In the genomic region with DNA sequence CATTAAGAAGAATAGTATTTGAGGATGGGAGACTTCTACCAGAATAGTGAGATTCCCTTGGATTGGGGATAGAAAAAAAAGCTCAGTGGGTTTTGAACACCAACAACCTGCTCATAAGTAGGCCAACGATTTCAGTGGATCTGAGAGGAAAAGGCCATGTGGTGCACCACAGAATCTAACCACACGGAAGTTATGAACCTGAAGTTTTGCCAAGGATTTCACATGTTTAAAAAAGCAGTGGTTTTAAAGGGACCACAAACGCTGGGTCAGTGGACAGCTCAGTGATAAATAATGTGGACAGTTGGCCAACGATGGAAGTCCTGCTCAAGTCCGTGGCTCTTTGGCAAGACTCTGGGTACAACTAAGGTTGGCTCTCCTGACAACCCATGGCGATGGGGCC, we compare ENCODE assay signal across 19 cellular contexts.
DNase-seq lines count a peak whose midpoint lies in the region; ATAC-seq and TF ChIP-seq lines count a peak whose summit lies in the region.
"Had no signal": no experiment of that assay in that cellular context is flagged by ENCODE, and none has a peak within 500 bp of the region (broad histone marks: within the 10 kb centered on the region; RNA-seq: fewer than 3 reads in every experiment).

No MANE protein-coding gene starts in this region.

- no peak for TF ChIP-seq CTCF in fibroblast of mammary gland (conservative IDR thresholded peaks at IDR 0.05; ENCODE audit: control insufficient read depth, insufficient read depth, low read depth, low read length)

- DNase-seq in GM03348 (ENCODE audit: low spot score) (peak; percentile 46), MV-4-11 (lab: John Stamatoyannopoulos, UW) (peak; percentile 90), fibroblast of mammary gland (ENCODE audit: low read depth) (peak; percentile 92), stromal cell of bone marrow (ENCODE audit: low read depth) (peak; percentile 85), NCI-H446 treated with DMSO at 0.1 percent for 48 hours (lab: John Stamatoyannopoulos, UW) (no peak)
- no peak for DNase-seq in NK-92 treated with Interleukin-12 subunit alpha and Interleukin-12 subunit beta, amount 100 ng/mL, for 24 hours (lab: John Stamatoyannopoulos, UW)
- DNase-seq: activated CD8-positive, alpha-beta T cell treated with anti-CD3 and anti-CD28 coated beads, Interleukin-2, amount 10 ng/mL, durations not matched to agents 7 days and 5 days; adrenal gland; DMS53; heart right ventricle; NCI-H1694; NCI-H226; right cardiac atrium; Right ventricle myocardium superior; stimulated activated CD4-positive, alpha-beta T cell treated with anti-CD3 and anti-CD28 coated beads, Interleukin-1b, Interleukin-23, amount 100 ng/mL, for 48 hours; substantia nigra had no signal

- ATAC-seq in HG03378 (IDR thresholded peaks at IDR 0.05; ENCODE audit: unreplicated experiment), result no peak
- ATAC-seq: activated CD8-positive, alpha-beta T cell treated with anti-CD3 and anti-CD28 coated beads, Interleukin-2, amount 10 ng/mL, durations not matched to agents 7 days and 5 days; activated T-helper 17 cell treated with anti-CD3 and anti-CD28 coated beads, Interleukin-2, amount 50 U/mL, for 72 hours; heart right ventricle; right cardiac atrium; WTC11 had no signal

- no peak overlapping the region for H3K4me3 ChIP-seq in fibroblast of mammary gland (ENCODE audit: control insufficient read depth, low read depth, low read length)
- H3K4me3 ChIP-seq: adrenal gland, heart right ventricle had no signal

Comparison
In these comparisons a context has a peak if more than half of its experiments do, and no peak if none do; other contexts are left out.
1. DNase-seq: peak in GM03348 (single experiment), MV-4-11 (single experiment), fibroblast of mammary gland (single experiment) and stromal cell of bone marrow (single experiment); none in NK-92 treated with Interleukin-12 subunit alpha and Interleukin-12 subunit beta, amount 100 ng/mL, for 24 hours (single experiment) and NCI-H446 treated with DMSO at 0.1 percent for 48 hours (single experiment).